Comparison of ENCODE assay signal across 18 cellular contexts in genomic region chr10:93874309-93875031, GRCh38. TPM values are rescaled to one million over a fixed set of nuclear protein-coding genes. Genes with fewer than 3 reads are reported as not detected.
DNase-seq lines count a peak whose midpoint lies in the region; ATAC-seq lines count a peak whose summit lies in the region.
"Had no signal": no experiment of that assay in that cellular context is flagged by ENCODE, and none has a peak within 500 bp of the region (broad histone marks: within the 10 kb centered on the region; RNA-seq: fewer than 3 reads in every experiment).

No MANE protein-coding gene starts in this region.

- no peaks in the 10 kb centered on the region for H3K9me3 ChIP-seq in mesenchymal stem cell (ENCODE audit: control insufficient read depth, low read length)
- H3K9me3 ChIP-seq: body of pancreas, ovary, sigmoid colon had no signal

- no peak overlapping the region for H3K4me3 ChIP-seq in mesenchymal stem cell (ENCODE audit: insufficient read depth in 1 of 2, low read depth in 1 of 2, low read length in 2 of 2)
- H3K4me3 ChIP-seq: body of pancreas, coronary artery, ovary, sigmoid colon had no signal

- H3K4me2 ChIP-seq in mesenchymal stem cell (ENCODE audit: low read length, poor library complexity, severe bottlenecking) = no peak overlapping the region

- no peaks in the 10 kb centered on the region for H3K27me3 ChIP-seq in mesenchymal stem cell (ENCODE audit: control insufficient read depth in 1 of 2, insufficient read depth in 1 of 2, low read length in 2 of 2)
- H3K27me3 ChIP-seq: body of pancreas, ovary, sigmoid colon had no signal

- peak overlapping the region; percentile 26 for H3K27ac ChIP-seq in mesenchymal stem cell (ENCODE audit: low read length, poor library complexity, severe bottlenecking)
- H3K27ac ChIP-seq: body of pancreas, coronary artery, ovary, sigmoid colon had no signal

- no peak overlapping the region for H4K8ac ChIP-seq in mesenchymal stem cell (ENCODE audit: low read length)

- no peak overlapping the region for H2AK5ac ChIP-seq in mesenchymal stem cell (ENCODE audit: low read length, severe bottlenecking)

- no peak overlapping the region for H3K9ac ChIP-seq in mesenchymal stem cell (ENCODE audit: low read length)

- peaks cover 5% of the 10 kb centered on the region for H3K4me1 ChIP-seq in mesenchymal stem cell (ENCODE audit: control insufficient read depth, insufficient read depth, low read depth, low read length)
- H3K4me1 ChIP-seq: sigmoid colon had no signal

- no peak overlapping the region for H3K18ac ChIP-seq in mesenchymal stem cell (ENCODE audit: low read depth in 1 of 2, low read length in 2 of 2)

- 63% methylated on average over 2 of the region's 3 CpGs for WGBS in mesenchymal stem cell

- no peak overlapping the region for H4K91ac ChIP-seq in mesenchymal stem cell (ENCODE audit: low read length)

- H2BK120ac ChIP-seq in mesenchymal stem cell (ENCODE audit: low read depth, low read length) = no peak overlapping the region

- no peaks in the 10 kb centered on the region for H3K36me3 ChIP-seq in mesenchymal stem cell (ENCODE audit: control insufficient read depth in 1 of 2, insufficient read depth in 2 of 2, low read depth in 1 of 2, low read length in 2 of 2)
- H3K36me3 ChIP-seq: ovary, sigmoid colon had no signal

- DNase-seq in DMS79 treated with DMSO at 0.1 percent for 48 hours (lab: John Stamatoyannopoulos, UW) (peak; percentile 57), NCI-H1417 treated with DMSO at 0.1 percent for 48 hours (lab: John Stamatoyannopoulos, UW) (peak; percentile 24), NCI-H748 (lab: John Stamatoyannopoulos, UW; ENCODE audit: unreplicated experiment) (peak; percentile 79), mesenchymal stem cell (peak; percentile 20), NCI-H1694 (lab: John Stamatoyannopoulos, UW) (no peak), NCI-H2107 treated with DMSO at 0.1 percent for 48 hours (lab: John Stamatoyannopoulos, UW; ENCODE audit: unreplicated experiment) (no peak)
- DNase-seq: activated CD4-positive, alpha-beta T cell treated with anti-CD3 and anti-CD28 coated beads for 48 hours; activated CD8-positive, alpha-beta memory T cell treated with anti-CD3 and anti-CD28 coated beads, Interleukin-2, amount 10 ng/mL, durations not matched to agents 7 days and 5 days; activated naive CD8-positive, alpha-beta T cell treated with anti-CD3 and anti-CD28 coated beads, Interleukin-2, amount 10 ng/mL, durations not matched to agents 7 days and 5 days; AML-193; naive B cell; NCI-H2081 treated with DMSO at 0.1 percent for 48 hours; ovary; sigmoid colon; stimulated activated naive CD4-positive, alpha-beta T cell had no signal

- H2BK12ac ChIP-seq in mesenchymal stem cell (ENCODE audit: low read length in 2 of 2) = no peak overlapping the region

- no peaks in the 10 kb centered on the region for H3K79me1 ChIP-seq in mesenchymal stem cell (replicated peaks; ENCODE audit: low read length, poor library complexity, severe bottlenecking)

- no peak overlapping the region for H2AFZ ChIP-seq in mesenchymal stem cell (ENCODE audit: low read depth, low read length)

- H2BK5ac ChIP-seq in mesenchymal stem cell (ENCODE audit: low read depth, low read length, poor library complexity, severe bottlenecking) = no peak overlapping the region

- no peak overlapping the region for H3K4ac ChIP-seq in mesenchymal stem cell (ENCODE audit: low read depth in 1 of 2, low read length in 2 of 2)

- no peak for ATAC-seq in HG03565 (IDR thresholded peaks at IDR 0.05; ENCODE audit: unreplicated experiment)
- ATAC-seq: activated CD8-positive, alpha-beta memory T cell treated with anti-CD3 and anti-CD28 coated beads, Interleukin-2, amount 10 ng/mL, durations not matched to agents 7 days and 5 days; body of pancreas had no signal

- H3K14ac ChIP-seq in mesenchymal stem cell (ENCODE audit: low read length in 2 of 2) = no peak overlapping the region

- no peak overlapping the region for H3K23ac ChIP-seq in mesenchymal stem cell (ENCODE audit: low read length in 2 of 2)

- no peak overlapping the region for H2BK15ac ChIP-seq in mesenchymal stem cell (ENCODE audit: low read depth, poor library complexity, severe bottlenecking)

RNA-seq across cellular contexts. Expression of gene SLC35G1, which starts 19.3 kb away (rescaled TPM):
- 14.5 TPM for polyA plus RNA-seq in mesenchymal stem cell (2013, experiment 1 of 2)
- 15.7 TPM for polyA plus RNA-seq in mesenchymal stem cell (2013, experiment 2 of 2)

Comparison
In these comparisons a context has a peak if more than half of its experiments do, and no peak if none do; other contexts are left out.
1. DNase-seq: peak in DMS79 treated with DMSO at 0.1 percent for 48 hours (single experiment), NCI-H1417 treated with DMSO at 0.1 percent for 48 hours (single experiment), NCI-H748 (single experiment) and mesenchymal stem cell (single experiment); none in NCI-H1694 (single experiment) and NCI-H2107 treated with DMSO at 0.1 percent for 48 hours (single experiment).